In genomic region chr12:75707983-75708382, GRCh38 we compare ENCODE assay signal across 23 cellular contexts.
"Had no signal": no experiment of that assay in that cellular context is flagged by ENCODE, and none has a peak within 500 bp of the region (broad histone marks: within the 10 kb centered on the region; RNA-seq: fewer than 3 reads in every experiment).

No MANE protein-coding gene starts in this region.

- H3K27me3 Mint-ChIP-seq: activated naive CD4-positive, alpha-beta T cell treated with anti-CD3 and anti-CD28 coated beads, Interleukin-2, amount 50 U/mL, for 24 hours; T-helper 17 cell had no signal

- H3K4me1 ChIP-seq: breast epithelium had no signal

- H3K36me3 ChIP-seq: ascending aorta, breast epithelium, esophagus muscularis mucosa, left lung, ovary, right lobe of liver, WERI-Rb-1 had no signal

- ATAC-seq: activated T-cell treated with anti-CD3 and anti-CD28 coated beads, Interleukin-2, amount 50 U/mL, for 72 hours; left lung; right lobe of liver; stimulated activated effector memory CD8-positive, alpha-beta T cell treated with anti-CD3 and anti-CD28 coated beads, Interleukin-12 subunit alpha, Interleukin-12 subunit beta, amount 100 ng/mL, for 72 hours; T-helper 17 cell had no signal

- H3K27ac Mint-ChIP-seq: activated naive CD4-positive, alpha-beta T cell treated with anti-CD3 and anti-CD28 coated beads, Interleukin-2, amount 50 U/mL, for 24 hours; activated T-cell treated with anti-CD3 and anti-CD28 coated beads, Interleukin-2, amount 50 U/mL, for 72 hours; naive B cell; stimulated activated effector memory CD8-positive, alpha-beta T cell treated with anti-CD3 and anti-CD28 coated beads, Interleukin-12 subunit alpha, Interleukin-12 subunit beta, amount 100 ng/mL, for 72 hours; T-helper 17 cell had no signal

- H3K9me3 ChIP-seq: ascending aorta, breast epithelium, esophagus muscularis mucosa, left lung, mucosa of descending colon, ovary, right lobe of liver, testis had no signal

- H3K27ac ChIP-seq: breast epithelium, esophagus muscularis mucosa, left lung, ovary, testis, WERI-Rb-1 had no signal

- H3K9me3 Mint-ChIP-seq: activated naive CD4-positive, alpha-beta T cell treated with anti-CD3 and anti-CD28 coated beads, Interleukin-2, amount 50 U/mL, for 24 hours; activated T-cell treated with anti-CD3 and anti-CD28 coated beads, Interleukin-2, amount 50 U/mL, for 72 hours; naive B cell; stimulated activated effector memory CD8-positive, alpha-beta T cell treated with anti-CD3 and anti-CD28 coated beads, Interleukin-12 subunit alpha, Interleukin-12 subunit beta, amount 100 ng/mL, for 72 hours had no signal

- H3K4me3 ChIP-seq: ascending aorta, breast epithelium, esophagus muscularis mucosa, left lung, mucosa of descending colon, ovary, right lobe of liver, testis had no signal

- H3K4me3 Mint-ChIP-seq: activated naive CD4-positive, alpha-beta T cell treated with anti-CD3 and anti-CD28 coated beads, Interleukin-2, amount 50 U/mL, for 24 hours; activated T-cell treated with anti-CD3 and anti-CD28 coated beads, Interleukin-2, amount 50 U/mL, for 72 hours; naive B cell; stimulated activated effector memory CD8-positive, alpha-beta T cell treated with anti-CD3 and anti-CD28 coated beads, Interleukin-12 subunit alpha, Interleukin-12 subunit beta, amount 100 ng/mL, for 72 hours; T-helper 17 cell had no signal

- DNase-seq: activated CD4-positive, alpha-beta T cell treated with anti-CD3 and anti-CD28 coated beads, Interleukin-2, amount 50 U/mL, for 4 hours; activated gamma-delta T cell; activated T-cell treated with anti-CD3 and anti-CD28 coated beads, Interleukin-2, amount 50 U/mL, for 72 hours; cerebellar nuclear complex; cortex of kidney; foreskin fibroblast; glutamatergic neuron; left lung; mucosa of descending colon; naive B cell; ovary; right lobe of liver; small intestine; stimulated activated CD4-positive, alpha-beta T cell treated with anti-CD3 and anti-CD28 coated beads, Interleukin-15, amount 100 ng/mL, for 24 hours; stimulated activated CD4-positive, alpha-beta T cell treated with anti-CD3 and anti-CD28 coated beads, Interleukin-2, amount 100 ng/mL, for 48 hours; T-helper 17 cell; testis; WERI-Rb-1 had no signal

- H3K36me3 Mint-ChIP-seq: activated naive CD4-positive, alpha-beta T cell treated with anti-CD3 and anti-CD28 coated beads, Interleukin-2, amount 50 U/mL, for 24 hours; naive B cell; stimulated activated effector memory CD8-positive, alpha-beta T cell treated with anti-CD3 and anti-CD28 coated beads, Interleukin-12 subunit alpha, Interleukin-12 subunit beta, amount 100 ng/mL, for 72 hours had no signal

- H3K27me3 ChIP-seq: ascending aorta, breast epithelium, esophagus muscularis mucosa, left lung, ovary, right lobe of liver, testis had no signal

- H3K4me1 Mint-ChIP-seq: activated naive CD4-positive, alpha-beta T cell treated with anti-CD3 and anti-CD28 coated beads, Interleukin-2, amount 50 U/mL, for 24 hours; stimulated activated effector memory CD8-positive, alpha-beta T cell treated with anti-CD3 and anti-CD28 coated beads, Interleukin-12 subunit alpha, Interleukin-12 subunit beta, amount 100 ng/mL, for 72 hours had no signal
